Comparison of ENCODE assay signal across 8 cellular contexts in genomic region chr4:163493643-163494359, GRCh38. TPM values are rescaled to one million over a fixed set of nuclear protein-coding genes. Genes with fewer than 3 reads are reported as not detected.
DNase-seq lines count a peak whose midpoint lies in the region; ATAC-seq and TF ChIP-seq lines count a peak whose summit lies in the region.

No MANE protein-coding gene starts in this region.

- H2BK12ac ChIP-seq in mesenchymal stem cell (ENCODE audit: low read length in 2 of 2), result no peak overlapping the region

- DNase-seq in CD14-positive monocyte (ENCODE audit: low spot score) (no peak), NOMO-1 treated with dmso at 0.1 percent for 144 hours (lab: John Stamatoyannopoulos, UW; ENCODE audit: unreplicated experiment) (peak; percentile 46), cardiac fibroblast (ENCODE audit: low read depth in 2 of 2) (no peak), mesenchymal stem cell (no peak), uterus (no peak), islet precursor cell (no peak)

- peak overlapping the region; percentile 60 to 63 for H3K4ac ChIP-seq in mesenchymal stem cell (ENCODE audit: low read depth in 1 of 2, low read length in 2 of 2)

- peak overlapping the region; percentile 100 for H3K4me3 Mint-ChIP-seq in CD14-positive monocyte

- no peak overlapping the region for H3K14ac ChIP-seq in mesenchymal stem cell (ENCODE audit: low read length in 2 of 2)

- H3K9ac ChIP-seq in mesenchymal stem cell (ENCODE audit: low read length), result peak overlapping the region; percentile 97

- H3K18ac ChIP-seq in mesenchymal stem cell (ENCODE audit: low read depth in 1 of 2, low read length in 2 of 2), result peak overlapping the region in 1 of 2 experiments; percentile 1

- peak overlapping the region; percentile 16 for H2AFZ ChIP-seq in mesenchymal stem cell (ENCODE audit: low read depth, low read length)

- peaks cover 0 to 4% of the 10 kb centered on the region in 2 donors for H3K36me3 Mint-ChIP-seq in CD14-positive monocyte

- H3K9me3 ChIP-seq in mesenchymal stem cell (ENCODE audit: control insufficient read depth, low read length), result no peaks in the 10 kb centered on the region
- no peaks in the 10 kb centered on the region for H3K9me3 ChIP-seq in uterus

- H3K4me1 ChIP-seq in mesenchymal stem cell (ENCODE audit: control insufficient read depth, insufficient read depth, low read depth, low read length) (no peaks in the 10 kb centered on the region), uterus (no peaks in the 10 kb centered on the region)

- H3K36me3 ChIP-seq in mesenchymal stem cell (ENCODE audit: control insufficient read depth in 1 of 2, insufficient read depth in 2 of 2, low read depth in 1 of 2, low read length in 2 of 2) (no peaks in the 10 kb centered on the region), uterus (no peaks in the 10 kb centered on the region)

- H3K4me3 ChIP-seq in cardiac fibroblast (replicated peaks in 1 of 2; ENCODE audit: low read depth in 2 of 2, low read length in 2 of 2) (peak overlapping the region; percentile 88 to 95), mesenchymal stem cell (ENCODE audit: insufficient read depth in 1 of 2, low read depth in 1 of 2, low read length in 2 of 2) (peak overlapping the region; percentile 82 to 97), uterus (peak overlapping the region; percentile 69 to 84)

- TF ChIP-seq POLR2A in uterus (IDR thresholded peaks at IDR 0.05), result no peak
- no peak for TF ChIP-seq POLR2A in GM18505 (IDR thresholded peaks at IDR 0.05; ENCODE audit: borderline replicate concordance, extremely low read depth, insufficient read depth, insufficient read length)

- H3K27ac ChIP-seq in mesenchymal stem cell (ENCODE audit: low read length, poor library complexity, severe bottlenecking) (peak overlapping the region; percentile 87), uterus (peak overlapping the region; percentile 84 to 89)

- intact Hi-C loops in CD14-positive monocyte (cut with micrococcal nuclease), result loop anchor here in 1 of 2 donors (2.0 kb wide), 1 partner anchor 55 kb away; no protein-coding TSS in a partner anchor
- intact Hi-C loops in uterus (cut with DNase I; ENCODE audit: low total_unique reads), result no loop called here

- 60% methylated on average over 22 of the region's 28 CpGs for WGBS in mesenchymal stem cell

- peak overlapping the region; percentile 32 for H3K4me2 ChIP-seq in mesenchymal stem cell (ENCODE audit: low read length, poor library complexity, severe bottlenecking)

- no peak overlapping the region for H2BK15ac ChIP-seq in mesenchymal stem cell (ENCODE audit: low read depth, poor library complexity, severe bottlenecking)

- peaks cover 2% of the 10 kb centered on the region for H3K79me1 ChIP-seq in mesenchymal stem cell (replicated peaks; ENCODE audit: low read length, poor library complexity, severe bottlenecking)

- peaks cover under 1 to 2% (median 2%) of the 10 kb centered on the region in 3 donors for H3K27me3 Mint-ChIP-seq in CD14-positive monocyte (ENCODE audit: low read depth in 3 of 3)

- peaks cover 32% of the 10 kb centered on the region for H3K4me1 Mint-ChIP-seq in CD14-positive monocyte

- ATAC-seq in GM21825 (IDR thresholded peaks at IDR 0.05; ENCODE audit: unreplicated experiment) (peak; percentile 19), GM18505 (IDR thresholded peaks at IDR 0.05; ENCODE audit: unreplicated experiment) (no peak)

- H4K91ac ChIP-seq in mesenchymal stem cell (ENCODE audit: low read length), result no peak overlapping the region

- peaks cover 0 to 4% (median 0%) of the 10 kb centered on the region in 7 donors for H3K9me3 Mint-ChIP-seq in CD14-positive monocyte

- H3K27ac Mint-ChIP-seq in CD14-positive monocyte, result peak overlapping the region; percentile 95 to 99 (median 97)

- H3K23ac ChIP-seq in mesenchymal stem cell (ENCODE audit: low read length in 2 of 2), result no peak overlapping the region

- no peak for TF ChIP-seq CTCF in CD14-positive monocyte (IDR thresholded peaks at IDR 0.05)
- no peak for TF ChIP-seq CTCF in cardiac fibroblast (IDR thresholded peaks at IDR 0.05; ENCODE audit: low read depth, low read length)
- TF ChIP-seq CTCF in uterus (IDR thresholded peaks at IDR 0.05), result no peak

- no peaks in the 10 kb centered on the region for H3K27me3 ChIP-seq in mesenchymal stem cell (ENCODE audit: control insufficient read depth in 1 of 2, insufficient read depth in 1 of 2, low read length in 2 of 2)
- H3K27me3 ChIP-seq in uterus, result no peaks in the 10 kb centered on the region

- H2AK5ac ChIP-seq in mesenchymal stem cell (ENCODE audit: low read length, severe bottlenecking), result no peak overlapping the region

- peak overlapping the region; percentile 91 for H4K8ac ChIP-seq in mesenchymal stem cell (ENCODE audit: low read length)

- no peak overlapping the region for H2BK5ac ChIP-seq in mesenchymal stem cell (ENCODE audit: low read depth, low read length, poor library complexity, severe bottlenecking)

- peak overlapping the region; percentile 71 for H2BK120ac ChIP-seq in mesenchymal stem cell (ENCODE audit: low read depth, low read length)

RNA-seq across cellular contexts. Expression of gene TMA16, which starts 0.7 kb away (rescaled TPM):
- 1 to 10 TPM; 8.2 TPM for polyA plus RNA-seq in CD14-positive monocyte
- polyA plus RNA-seq in mesenchymal stem cell (2013, experiment 1 of 2), result 61.4 TPM
- polyA plus RNA-seq in mesenchymal stem cell (2013, experiment 2 of 2), result 61.7 TPM
- total RNA-seq in uterus, result 10 to 100 TPM; 11.2 to 49.6 (median 33.4) TPM

RNA-seq across cellular contexts. Expression of gene TKTL2, which starts 20.2 kb away (rescaled TPM):
- polyA plus RNA-seq in CD14-positive monocyte, result not detected
- polyA plus RNA-seq in mesenchymal stem cell (2013, experiment 1 of 2), result not detected
- not detected for polyA plus RNA-seq in mesenchymal stem cell (2013, experiment 2 of 2)
- total RNA-seq in uterus, result under 1 TPM in 1 of 4 donors, not detected in 3; 0.07 TPM
